In the genomic region with DNA sequence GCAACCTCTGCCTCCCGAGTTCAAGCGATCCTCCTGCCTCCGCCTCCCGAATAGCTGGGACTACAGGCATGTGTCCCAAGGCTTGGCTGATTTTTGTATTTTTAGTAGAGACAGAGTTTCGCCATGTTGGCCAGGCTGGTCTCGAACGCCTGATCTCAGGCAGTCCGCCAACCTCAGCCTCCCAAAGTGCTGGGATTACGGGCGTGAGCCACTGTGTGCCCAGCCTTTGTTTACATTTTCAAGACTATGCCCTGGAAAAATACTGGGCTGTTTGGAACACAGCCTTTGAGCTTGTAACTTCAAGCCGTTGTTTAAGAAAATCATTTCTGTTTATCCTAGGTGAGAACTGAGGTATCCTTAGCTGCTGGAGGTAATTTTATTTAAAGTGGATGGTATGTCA, we compare ENCODE assay signal across 1 cellular context.
TF ChIP-seq lines count a peak whose summit lies in the region.

No MANE protein-coding gene starts in this region.

TF ChIP-seq in GM23338, 12 proteins besides CTCF, POLR2A, EP300 and RAD21 (continued from another document):
- TF ChIP-seq, protein P1, sequence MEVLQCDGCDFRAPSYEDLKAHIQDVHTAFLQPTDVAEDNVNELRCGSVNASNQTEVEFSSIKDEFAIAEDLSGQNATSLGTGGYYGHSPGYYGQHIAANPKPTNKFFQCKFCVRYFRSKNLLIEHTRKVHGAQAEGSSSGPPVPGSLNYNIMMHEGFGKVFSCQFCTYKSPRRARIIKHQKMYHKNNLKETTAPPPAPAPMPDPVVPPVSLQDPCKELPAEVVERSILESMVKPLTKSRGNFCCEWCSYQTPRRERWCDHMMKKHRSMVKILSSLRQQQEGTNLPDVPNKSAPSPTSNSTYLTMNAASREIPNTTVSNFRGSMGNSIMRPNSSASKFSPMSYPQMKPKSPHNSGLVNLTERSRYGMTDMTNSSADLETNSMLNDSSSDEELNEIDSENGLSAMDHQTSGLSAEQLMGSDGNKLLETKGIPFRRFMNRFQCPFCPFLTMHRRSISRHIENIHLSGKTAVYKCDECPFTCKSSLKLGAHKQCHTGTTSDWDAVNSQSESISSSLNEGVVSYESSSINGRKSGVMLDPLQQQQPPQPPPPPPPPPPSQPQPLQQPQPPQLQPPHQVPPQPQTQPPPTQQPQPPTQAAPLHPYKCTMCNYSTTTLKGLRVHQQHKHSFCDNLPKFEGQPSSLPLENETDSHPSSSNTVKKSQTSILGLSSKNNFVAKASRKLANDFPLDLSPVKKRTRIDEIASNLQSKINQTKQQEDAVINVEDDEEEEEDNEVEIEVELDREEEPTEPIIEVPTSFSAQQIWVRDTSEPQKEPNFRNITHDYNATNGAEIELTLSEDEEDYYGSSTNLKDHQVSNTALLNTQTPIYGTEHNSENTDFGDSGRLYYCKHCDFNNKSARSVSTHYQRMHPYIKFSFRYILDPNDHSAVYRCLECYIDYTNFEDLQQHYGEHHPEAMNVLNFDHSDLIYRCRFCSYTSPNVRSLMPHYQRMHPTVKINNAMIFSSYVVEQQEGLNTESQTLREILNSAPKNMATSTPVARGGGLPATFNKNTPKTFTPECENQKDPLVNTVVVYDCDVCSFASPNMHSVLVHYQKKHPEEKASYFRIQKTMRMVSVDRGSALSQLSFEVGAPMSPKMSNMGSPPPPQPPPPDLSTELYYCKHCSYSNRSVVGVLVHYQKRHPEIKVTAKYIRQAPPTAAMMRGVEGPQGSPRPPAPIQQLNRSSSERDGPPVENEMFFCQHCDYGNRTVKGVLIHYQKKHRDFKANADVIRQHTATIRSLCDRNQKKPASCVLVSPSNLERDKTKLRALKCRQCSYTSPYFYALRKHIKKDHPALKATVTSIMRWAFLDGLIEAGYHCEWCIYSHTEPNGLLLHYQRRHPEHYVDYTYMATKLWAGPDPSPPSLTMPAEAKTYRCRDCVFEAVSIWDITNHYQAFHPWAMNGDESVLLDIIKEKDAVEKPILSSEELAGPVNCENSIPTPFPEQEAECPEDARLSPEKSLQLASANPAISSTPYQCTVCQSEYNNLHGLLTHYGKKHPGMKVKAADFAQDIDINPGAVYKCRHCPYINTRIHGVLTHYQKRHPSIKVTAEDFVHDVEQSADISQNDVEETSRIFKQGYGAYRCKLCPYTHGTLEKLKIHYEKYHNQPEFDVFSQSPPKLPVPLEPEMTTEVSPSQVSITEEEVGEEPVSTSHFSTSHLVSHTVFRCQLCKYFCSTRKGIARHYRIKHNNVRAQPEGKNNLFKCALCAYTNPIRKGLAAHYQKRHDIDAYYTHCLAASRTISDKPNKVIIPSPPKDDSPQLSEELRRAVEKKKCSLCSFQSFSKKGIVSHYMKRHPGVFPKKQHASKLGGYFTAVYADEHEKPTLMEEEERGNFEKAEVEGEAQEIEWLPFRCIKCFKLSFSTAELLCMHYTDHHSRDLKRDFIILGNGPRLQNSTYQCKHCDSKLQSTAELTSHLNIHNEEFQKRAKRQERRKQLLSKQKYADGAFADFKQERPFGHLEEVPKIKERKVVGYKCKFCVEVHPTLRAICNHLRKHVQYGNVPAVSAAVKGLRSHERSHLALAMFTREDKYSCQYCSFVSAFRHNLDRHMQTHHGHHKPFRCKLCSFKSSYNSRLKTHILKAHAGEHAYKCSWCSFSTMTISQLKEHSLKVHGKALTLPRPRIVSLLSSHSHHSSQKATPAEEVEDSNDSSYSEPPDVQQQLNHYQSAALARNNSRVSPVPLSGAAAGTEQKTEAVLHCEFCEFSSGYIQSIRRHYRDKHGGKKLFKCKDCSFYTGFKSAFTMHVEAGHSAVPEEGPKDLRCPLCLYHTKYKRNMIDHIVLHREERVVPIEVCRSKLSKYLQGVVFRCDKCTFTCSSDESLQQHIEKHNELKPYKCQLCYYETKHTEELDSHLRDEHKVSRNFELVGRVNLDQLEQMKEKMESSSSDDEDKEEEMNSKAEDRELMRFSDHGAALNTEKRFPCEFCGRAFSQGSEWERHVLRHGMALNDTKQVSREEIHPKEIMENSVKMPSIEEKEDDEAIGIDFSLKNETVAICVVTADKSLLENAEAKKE (CRISPR knock-in tag; IDR thresholded peaks at IDR 0.05), result no peak
TF ChIP-seq in GM23338: peak in this region for 0.
